17 cellular contexts compared by ENCODE assay signal in the genomic region with DNA sequence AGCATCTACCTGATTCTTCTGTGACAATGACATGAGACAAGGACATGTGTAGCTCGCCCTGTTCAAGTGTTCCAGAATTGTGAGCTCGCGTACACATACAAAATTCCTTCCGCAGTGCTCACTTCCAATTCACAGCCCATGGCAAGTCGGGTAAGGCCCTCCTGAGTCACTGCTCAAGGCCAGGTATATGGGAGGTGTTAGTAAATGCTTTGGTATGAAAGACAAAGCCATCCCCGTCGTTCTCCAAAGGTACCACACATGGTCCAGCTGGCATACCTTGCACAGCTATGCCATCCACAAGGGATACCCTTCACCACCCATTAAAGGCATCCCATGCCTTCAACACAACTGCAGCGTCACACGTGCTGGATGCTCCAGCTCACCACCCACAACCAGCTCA. TPM values are rescaled to one million over a fixed set of nuclear protein-coding genes. Genes with fewer than 3 reads are reported as not detected.
DNase-seq lines count a peak whose midpoint lies in the region; ATAC-seq, FAIRE-seq and TF ChIP-seq lines count a peak whose summit lies in the region.
"Had no signal": no experiment of that assay in that cellular context is flagged by ENCODE, and none has a peak within 500 bp of the region (broad histone marks: within the 10 kb centered on the region; RNA-seq: fewer than 3 reads in every experiment).

No MANE protein-coding gene starts in this region.

- H3K79me2 ChIP-seq in osteoblast (ENCODE audit: insufficient read depth, low read length) = peaks cover 6% of the 10 kb centered on the region

- H4K20me1 ChIP-seq in osteoblast (ENCODE audit: insufficient read depth, low read length) = no peaks in the 10 kb centered on the region

- no peaks in the 10 kb centered on the region for H3K4me1 ChIP-seq in osteoblast (ENCODE audit: insufficient read depth, low read length)

- H3K4me1 Mint-ChIP-seq in WTC11 = peaks cover 5% of the 10 kb centered on the region; the same call in 1 of the 2 replicates

- no peaks in the 10 kb centered on the region for H3K27me3 ChIP-seq in osteoblast (ENCODE audit: insufficient read depth, low read length)

- no peak overlapping the region for H3K27ac ChIP-seq in osteoblast (ENCODE audit: low read depth, low read length)

- peaks cover 2% of the 10 kb centered on the region for H3K36me3 ChIP-seq in osteoblast (ENCODE audit: insufficient read depth, low read length)

- peak overlapping the region; percentile 8; the same call in 1 of the 2 replicates for H3K27ac Mint-ChIP-seq in WTC11

- no peak overlapping the region for H2AFZ ChIP-seq in osteoblast (ENCODE audit: low read length)

- no peaks in the 10 kb centered on the region for H3K27me3 Mint-ChIP-seq in WTC11 (ENCODE audit: low read depth)

- no peak overlapping the region for H3K4me2 ChIP-seq in osteoblast (ENCODE audit: insufficient read depth, low read length)

- CTCF ChIA-PET in WTC11 (lab: Charles Lee) = interaction anchor here (0.6 to 1.6 kb wide), 5 partner anchors 31 to 320 kb away, joined by 3 to 5 read pairs (median 4); no protein-coding TSS in a partner anchor

- H3K4me3 Mint-ChIP-seq in WTC11 = no peak overlapping the region

- POLR2A ChIA-PET in WTC11 (lab: Charles Lee) = interaction anchor here (0.7 kb wide), 1 partner anchor 24 kb away, joined by 3 read pairs; no protein-coding TSS in a partner anchor

- H3K36me3 Mint-ChIP-seq in WTC11 = peaks cover 2% of the 10 kb centered on the region

- H3K9me3 Mint-ChIP-seq in WTC11 = no peaks in the 10 kb centered on the region

- TF ChIP-seq CTCF in WTC11 (IDR thresholded peaks at IDR 0.05) (no peak), osteoblast (IDR thresholded peaks at IDR 0.05; ENCODE audit: extremely low read depth, low read depth, low read length) (no peak)

- no peak overlapping the region for H3K4me3 ChIP-seq in osteoblast (ENCODE audit: insufficient read depth, low read length)

- no peak for ATAC-seq in WTC11
- peak; percentile 2 for ATAC-seq in esophagus mucosa
- ATAC-seq in GM19397 (IDR thresholded peaks at IDR 0.05; ENCODE audit: unreplicated experiment) = no peak

- peak; percentile 4 for FAIRE-seq in HTR-8/SVneo (lab: Jason Lieb, UNC)
- FAIRE-seq: D721Med had no signal

- H3K9me3 ChIP-seq in osteoblast (ENCODE audit: low read depth, low read length) = no peaks in the 10 kb centered on the region

- DNase-seq in HTR-8/SVneo (ENCODE audit: insufficient read length, low spot score) (no peak), WTC11 (ENCODE audit: low spot score) (no peak), osteoblast (ENCODE audit: insufficient read length, low spot score, missing footprints) (peak; percentile 78), NCI-H748 treated with DMSO at 0.1 percent for 48 hours (lab: John Stamatoyannopoulos, UW) (no peak), SHP77 (lab: John Stamatoyannopoulos, UW) (no peak)
- no peak for DNase-seq in effector CD4-positive, alpha-beta T cell
- DNase-seq: ACHN, C1 segment of cervical spinal cord, H7, IMR-90, Kasumi-1, NCI-H1092 treated with DMSO at 0.1 percent for 48 hours, NCI-H2081, SW 1271 had no signal

TF ChIP-seq in WTC11, 78 proteins besides CTCF, POLR2A, EP300 and RAD21 (continues in another document):
- TF ChIP-seq, protein P1, sequence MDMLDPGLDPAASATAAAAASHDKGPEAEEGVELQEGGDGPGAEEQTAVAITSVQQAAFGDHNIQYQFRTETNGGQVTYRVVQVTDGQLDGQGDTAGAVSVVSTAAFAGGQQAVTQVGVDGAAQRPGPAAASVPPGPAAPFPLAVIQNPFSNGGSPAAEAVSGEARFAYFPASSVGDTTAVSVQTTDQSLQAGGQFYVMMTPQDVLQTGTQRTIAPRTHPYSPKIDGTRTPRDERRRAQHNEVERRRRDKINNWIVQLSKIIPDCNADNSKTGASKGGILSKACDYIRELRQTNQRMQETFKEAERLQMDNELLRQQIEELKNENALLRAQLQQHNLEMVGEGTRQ (CRISPR knock-in tag; IDR thresholded peaks at IDR 0.05) = no peak
- TF ChIP-seq ETV6 (CRISPR knock-in tag; IDR thresholded peaks at IDR 0.05) (no peak), ZNF396 (CRISPR knock-in tag; IDR thresholded peaks at IDR 0.05; ENCODE audit: borderline replicate concordance) (no peak), FOXP1 (CRISPR knock-in tag; IDR thresholded peaks at IDR 0.05; ENCODE audit: borderline replicate concordance) (no peak), JAZF1 (CRISPR knock-in tag; IDR thresholded peaks at IDR 0.05) (no peak), ATF1 (CRISPR knock-in tag; IDR thresholded peaks at IDR 0.05) (no peak)
- TF ChIP-seq, protein P2, sequence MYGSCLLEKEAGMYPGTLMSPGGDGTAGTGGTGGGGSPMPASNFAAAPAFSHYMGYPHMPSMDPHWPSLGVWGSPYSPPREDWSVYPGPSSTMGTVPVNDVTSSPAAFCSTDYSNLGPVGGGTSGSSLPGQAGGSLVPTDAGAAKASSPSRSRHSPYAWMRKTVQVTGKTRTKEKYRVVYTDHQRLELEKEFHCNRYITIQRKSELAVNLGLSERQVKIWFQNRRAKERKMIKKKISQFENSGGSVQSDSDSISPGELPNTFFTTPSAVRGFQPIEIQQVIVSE (CRISPR knock-in tag; IDR thresholded peaks at IDR 0.05; ENCODE audit: borderline replicate concordance) = no peak
- TF ChIP-seq, protein P3, sequence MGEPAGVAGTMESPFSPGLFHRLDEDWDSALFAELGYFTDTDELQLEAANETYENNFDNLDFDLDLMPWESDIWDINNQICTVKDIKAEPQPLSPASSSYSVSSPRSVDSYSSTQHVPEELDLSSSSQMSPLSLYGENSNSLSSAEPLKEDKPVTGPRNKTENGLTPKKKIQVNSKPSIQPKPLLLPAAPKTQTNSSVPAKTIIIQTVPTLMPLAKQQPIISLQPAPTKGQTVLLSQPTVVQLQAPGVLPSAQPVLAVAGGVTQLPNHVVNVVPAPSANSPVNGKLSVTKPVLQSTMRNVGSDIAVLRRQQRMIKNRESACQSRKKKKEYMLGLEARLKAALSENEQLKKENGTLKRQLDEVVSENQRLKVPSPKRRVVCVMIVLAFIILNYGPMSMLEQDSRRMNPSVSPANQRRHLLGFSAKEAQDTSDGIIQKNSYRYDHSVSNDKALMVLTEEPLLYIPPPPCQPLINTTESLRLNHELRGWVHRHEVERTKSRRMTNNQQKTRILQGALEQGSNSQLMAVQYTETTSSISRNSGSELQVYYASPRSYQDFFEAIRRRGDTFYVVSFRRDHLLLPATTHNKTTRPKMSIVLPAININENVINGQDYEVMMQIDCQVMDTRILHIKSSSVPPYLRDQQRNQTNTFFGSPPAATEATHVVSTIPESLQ (CRISPR knock-in tag; IDR thresholded peaks at IDR 0.05) = no peak
- TF ChIP-seq, protein P4, sequence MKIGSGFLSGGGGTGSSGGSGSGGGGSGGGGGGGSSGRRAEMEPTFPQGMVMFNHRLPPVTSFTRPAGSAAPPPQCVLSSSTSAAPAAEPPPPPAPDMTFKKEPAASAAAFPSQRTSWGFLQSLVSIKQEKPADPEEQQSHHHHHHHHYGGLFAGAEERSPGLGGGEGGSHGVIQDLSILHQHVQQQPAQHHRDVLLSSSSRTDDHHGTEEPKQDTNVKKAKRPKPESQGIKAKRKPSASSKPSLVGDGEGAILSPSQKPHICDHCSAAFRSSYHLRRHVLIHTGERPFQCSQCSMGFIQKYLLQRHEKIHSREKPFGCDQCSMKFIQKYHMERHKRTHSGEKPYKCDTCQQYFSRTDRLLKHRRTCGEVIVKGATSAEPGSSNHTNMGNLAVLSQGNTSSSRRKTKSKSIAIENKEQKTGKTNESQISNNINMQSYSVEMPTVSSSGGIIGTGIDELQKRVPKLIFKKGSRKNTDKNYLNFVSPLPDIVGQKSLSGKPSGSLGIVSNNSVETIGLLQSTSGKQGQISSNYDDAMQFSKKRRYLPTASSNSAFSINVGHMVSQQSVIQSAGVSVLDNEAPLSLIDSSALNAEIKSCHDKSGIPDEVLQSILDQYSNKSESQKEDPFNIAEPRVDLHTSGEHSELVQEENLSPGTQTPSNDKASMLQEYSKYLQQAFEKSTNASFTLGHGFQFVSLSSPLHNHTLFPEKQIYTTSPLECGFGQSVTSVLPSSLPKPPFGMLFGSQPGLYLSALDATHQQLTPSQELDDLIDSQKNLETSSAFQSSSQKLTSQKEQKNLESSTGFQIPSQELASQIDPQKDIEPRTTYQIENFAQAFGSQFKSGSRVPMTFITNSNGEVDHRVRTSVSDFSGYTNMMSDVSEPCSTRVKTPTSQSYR (CRISPR knock-in tag; IDR thresholded peaks at IDR 0.05) = no peak

RNA-seq across cellular contexts. Expression of a gene that starts 4.4 kb away (rescaled TPM):
- total RNA-seq in WTC11 (2021) = 11.6 to 17.3 TPM (median 13.1 TPM) in 3 replicates
- total RNA-seq in esophagus mucosa = 7.5 TPM
- total RNA-seq in osteoblast = 17.1 and 18.5 TPM in 2 replicates

RNA-seq across cellular contexts. Expression of a gene that starts 17.1 kb away (rescaled TPM):
- total RNA-seq in WTC11 (2021) (345 to 423 TPM (median 410 TPM) in 3 replicates), esophagus mucosa (125 TPM), osteoblast (253 and 288 TPM in 2 replicates)

RNA-seq across cellular contexts. Expression of a gene that starts 31.4 kb away (rescaled TPM):
- total RNA-seq in WTC11 (2021) = 136 to 155 TPM (median 154 TPM) in 3 replicates
- 60.2 TPM for total RNA-seq in esophagus mucosa
- 92.8 and 104 TPM in 2 replicates for total RNA-seq in osteoblast

RNA-seq across cellular contexts. Expression of a gene that starts 45.3 kb away (rescaled TPM):
- total RNA-seq in WTC11 (2021) (1,300 to 1,361 TPM (median 1,328 TPM) in 3 replicates), esophagus mucosa (1,224 TPM), osteoblast (554 and 556 TPM in 2 replicates)
